9 cellular contexts compared by ENCODE assay signal in the genomic region with DNA sequence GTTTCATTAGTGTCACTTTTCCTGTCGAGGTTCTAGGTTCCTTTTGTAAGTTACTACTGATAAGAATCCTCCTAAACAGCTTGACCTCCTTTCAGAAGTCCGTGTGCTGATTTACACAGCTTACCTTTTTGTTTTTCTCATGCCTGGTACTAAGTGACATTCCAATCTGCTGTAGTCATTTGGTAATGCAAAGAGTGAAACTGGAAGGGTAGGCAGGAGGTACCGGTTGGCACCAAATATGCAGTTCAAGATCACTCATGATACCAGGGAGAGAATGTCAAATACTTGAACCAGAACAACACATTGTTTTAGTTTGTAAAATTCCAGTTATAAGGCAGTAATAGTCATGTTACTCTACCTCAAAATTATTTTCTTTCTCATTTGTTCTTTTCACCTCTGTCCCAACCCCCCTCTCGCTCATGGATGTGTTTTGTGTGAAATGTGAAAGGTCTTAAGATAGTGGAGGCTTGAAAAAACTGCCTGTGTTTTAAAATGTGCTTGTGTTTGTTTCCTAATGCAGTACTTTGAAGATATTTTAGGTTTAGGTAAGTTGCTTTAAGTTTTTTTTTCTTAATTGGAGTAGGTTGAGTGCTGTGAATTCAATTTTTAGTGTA. TPM values are rescaled to one million over a fixed set of nuclear protein-coding genes. Genes with fewer than 3 reads are reported as not detected.
DNase-seq lines count a peak whose midpoint lies in the region; ATAC-seq and TF ChIP-seq lines count a peak whose summit lies in the region.
"Had no signal": no experiment of that assay in that cellular context is flagged by ENCODE, and none has a peak within 500 bp of the region (broad histone marks: within the 10 kb centered on the region; RNA-seq: fewer than 3 reads in every experiment).

No MANE protein-coding gene starts in this region.

- H3F3A ChIP-seq in MM.1S (ENCODE audit: insufficient read depth, low read length): no peaks in the 10 kb centered on the region

- no peaks in the 10 kb centered on the region for H3K27me3 ChIP-seq in MM.1S (replicated peaks; ENCODE audit: insufficient read depth, low read length)

- 0 out of 2 replicates have a peak, but pooled peaks cover 6% of the 10 kb centered on the region for H3K4me1 ChIP-seq in MM.1S (ENCODE audit: low read length)
- H3K4me1 ChIP-seq in OCI-LY7 (ENCODE audit: insufficient read depth, low read length, poor library complexity, severe bottlenecking): no peaks in the 10 kb centered on the region

- no TSS peak for BruUV-seq in OCI-LY7 (replicated peaks; lab: Mats Ljungman, UMichigan)

- intact Hi-C loops in OCI-LY7 (cut with micrococcal nuclease; ENCODE audit: unreplicated experiment): no loop called here

- peak; percentile 17 for DNase-seq in DMS79 treated with DMSO at 0.1 percent for 48 hours (lab: John Stamatoyannopoulos, UW)
- peak; percentile 28 for DNase-seq in MM.1S
- peak; percentile 78 for DNase-seq in choroid plexus epithelial cell (ENCODE audit: low read depth)
- DNase-seq in mesothelial cell of epicardium (ENCODE audit: low spot score in 2 of 2, unreplicated experiment in 2 of 2): no peak
- DNase-seq in T-helper 9 cell: no peak
- no peak for DNase-seq in NCI-H526 (lab: John Stamatoyannopoulos, UW)
- no peak for DNase-seq in OCI-LY7 (ENCODE audit: low spot score)
- DNase-seq: cortex of kidney had no signal

- H3K27ac Mint-ChIP-seq in mesothelial cell of epicardium: peak overlapping the region; percentile 100

- no peaks in the 10 kb centered on the region for H3K9me3 ChIP-seq in MM.1S (replicated peaks; ENCODE audit: insufficient read depth, low read length)
- no peaks in the 10 kb centered on the region for H3K9me3 ChIP-seq in OCI-LY7 (ENCODE audit: low read length)

- H3K4me3 ChIP-seq in MM.1S (ENCODE audit: low read length): no peak overlapping the region
- H3K4me3 ChIP-seq in choroid plexus epithelial cell (ENCODE audit: low read depth, low read length): no peak overlapping the region
- H3K4me3 ChIP-seq in OCI-LY7 (ENCODE audit: low read depth, low read length, poor library complexity, severe bottlenecking): no peak overlapping the region

- H3K4me1 Mint-ChIP-seq in mesothelial cell of epicardium: peaks cover 71% of the 10 kb centered on the region

- peaks cover 7% of the 10 kb centered on the region for H3K36me3 Mint-ChIP-seq in mesothelial cell of epicardium

- H3K79me2 ChIP-seq in MM.1S (ENCODE audit: low read length) (no peaks in the 10 kb centered on the region), OCI-LY7 (ENCODE audit: insufficient read depth, low read depth, low read length) (no peaks in the 10 kb centered on the region)

- H3K27ac ChIP-seq in MM.1S (ENCODE audit: low read length) (no peak overlapping the region), OCI-LY7 (ENCODE audit: low read depth, low read length, poor library complexity, severe bottlenecking) (no peak overlapping the region)

- no peaks in the 10 kb centered on the region for H3K27me3 Mint-ChIP-seq in mesothelial cell of epicardium (ENCODE audit: low read depth)

- H3K4me2 ChIP-seq in MM.1S (ENCODE audit: low read depth, low read length) (no peak overlapping the region), OCI-LY7 (ENCODE audit: low read length) (no peak overlapping the region)

- CTCF ChIA-PET in OCI-LY7 (lab: Charles Lee; ENCODE audit: unreplicated experiment): no interaction called here

- no peaks in the 10 kb centered on the region for H4K20me1 ChIP-seq in MM.1S (ENCODE audit: insufficient read depth, low read length)
- peaks cover 24% of the 10 kb centered on the region for H4K20me1 ChIP-seq in OCI-LY7 (ENCODE audit: insufficient read depth, low read length)

- H3K9ac ChIP-seq in MM.1S (ENCODE audit: low read length): no peak overlapping the region

- no peaks in the 10 kb centered on the region for H3K36me3 ChIP-seq in MM.1S (replicated peaks; ENCODE audit: insufficient read depth, low read length)
- no peaks in the 10 kb centered on the region for H3K36me3 ChIP-seq in OCI-LY7 (ENCODE audit: insufficient read depth, low read length)

- POLR2A ChIA-PET in OCI-LY7 (lab: Charles Lee): interaction anchor here (0.6 kb wide), 1 partner anchor 39 kb away, joined by 3 read pairs; no protein-coding TSS in a partner anchor

- no peak overlapping the region for H2AFZ ChIP-seq in MM.1S (ENCODE audit: low read length)
- H2AFZ ChIP-seq in OCI-LY7 (ENCODE audit: low read length): no peak overlapping the region

- ATAC-seq in HG02763 (IDR thresholded peaks at IDR 0.05; ENCODE audit: unreplicated experiment): no peak

- H3K9me2 ChIP-seq in MM.1S (replicated peaks; ENCODE audit: insufficient read depth, low read length) (no peaks in the 10 kb centered on the region), OCI-LY7 (ENCODE audit: insufficient read depth, low read length) (no peaks in the 10 kb centered on the region)

- peaks cover 7% of the 10 kb centered on the region for H3K9me3 Mint-ChIP-seq in mesothelial cell of epicardium

- no peak for TF ChIP-seq CTCF in MM.1S (IDR thresholded peaks at IDR 0.05; ENCODE audit: low read length)
- no peak for TF ChIP-seq CTCF in choroid plexus epithelial cell (conservative IDR thresholded peaks at IDR 0.05; ENCODE audit: low read depth, low read length)
- TF ChIP-seq CTCF in mesothelial cell of epicardium (IDR thresholded peaks at IDR 0.05; ENCODE audit: unreplicated experiment): no peak
- no peak for TF ChIP-seq CTCF in OCI-LY7 (conservative IDR thresholded peaks at IDR 0.05; ENCODE audit: low read length)

- peak overlapping the region; percentile 37 for H3K4me3 Mint-ChIP-seq in mesothelial cell of epicardium

RNA-seq across cellular contexts. Expression of a gene that starts 23.2 kb away (rescaled TPM):
- total RNA-seq in mesothelial cell of epicardium: 280 to 284 TPM (median 282 TPM) in 3 replicates
- 43.6 and 62.2 TPM in 2 replicates for total RNA-seq in OCI-LY7 (2014; rRNA removed; shearing (Covaris generic))
- 68.8 and 71.6 TPM in 2 replicates for total RNA-seq in OCI-LY7 (2022)

Comparison
In these comparisons a context has a peak if more than half of its experiments do, and no peak if none do; other contexts are left out.
1. DNase-seq: peak in DMS79 treated with DMSO at 0.1 percent for 48 hours (single experiment), MM.1S (single experiment) and choroid plexus epithelial cell (single experiment); none in mesothelial cell of epicardium (0 of 2), T-helper 9 cell (single experiment), NCI-H526 (0 of 2) and OCI-LY7 (single experiment).